In genomic region chr5:61637566-61637965, GRCh38 we compare ENCODE assay signal across 16 cellular contexts.
A peak's percentile ranks its signal among the peaks of the same experiment; 100 is the strongest.
DNase-seq lines count a peak whose midpoint lies in the region; ATAC-seq and TF ChIP-seq lines count a peak whose summit lies in the region.
"Had no signal": no experiment of that assay in that cellular context is flagged by ENCODE, and none has a peak within 500 bp of the region (broad histone marks: within the 10 kb centered on the region; RNA-seq: fewer than 3 reads in every experiment).

No MANE protein-coding gene starts in this region.

- in situ Hi-C loops in HAP-1 (cut with MboI; ENCODE audit: low sequenced_read_pairs), result no loop called here

- no peaks in the 10 kb centered on the region; the same call in 1 of the 2 replicates for H3K36me3 Mint-ChIP-seq in WTC11

- POLR2A ChIA-PET in WTC11 (lab: Charles Lee), result no interaction called here

- no peak overlapping the region for H3K4me3 Mint-ChIP-seq in WTC11
- H3K4me3 Mint-ChIP-seq: activated B cell treated with CpG ODN at 0.5 μM for 24 hours had no signal

- peaks cover 4% of the 10 kb centered on the region; the same call in 1 of the 2 replicates for H3K27me3 Mint-ChIP-seq in WTC11 (ENCODE audit: low read depth)

- DNase-seq in HAP-1 (ENCODE audit: low spot score in 2 of 2), result peak; percentile 63 to 73
- no peak for DNase-seq in WTC11 (ENCODE audit: low spot score)
- DNase-seq in left ventricle myocardium inferior, result no peak
- DNase-seq in sigmoid colon, result no peak
- DNase-seq in NOMO-1 treated with dmso at 0.1 percent for 144 hours (lab: John Stamatoyannopoulos, UW; ENCODE audit: unreplicated experiment), result no peak
- no peak for DNase-seq in tibial nerve (ENCODE audit: low spot score in 2 of 2)
- DNase-seq: activated B cell treated with CpG ODN at 0.5 μM for 24 hours; DMS153; heart right ventricle; kidney; mucosa of descending colon; NCI-H1694; stimulated activated CD4-positive, alpha-beta T cell treated with anti-CD3 and anti-CD28 coated beads, Interleukin-4, amount 100 ng/mL, for 4 hours had no signal

- H3K36me3 ChIP-seq in HAP-1 (replicated peaks) (no peaks in the 10 kb centered on the region), left ventricle myocardium inferior (no peaks in the 10 kb centered on the region), sigmoid colon (no peaks in the 10 kb centered on the region), tibial nerve (no peaks in the 10 kb centered on the region)
- H3K36me3 ChIP-seq: heart right ventricle had no signal

- peaks cover 4% of the 10 kb centered on the region; the same call in 1 of the 2 replicates for H3K9me3 Mint-ChIP-seq in WTC11
- H3K9me3 Mint-ChIP-seq: activated B cell treated with CpG ODN at 0.5 μM for 24 hours had no signal

- intact Hi-C loops in left ventricle myocardium inferior (cut with micrococcal nuclease), result no loop called here
- intact Hi-C loops in sigmoid colon (cut with DNase I), result no loop called here

- CTCF ChIA-PET in WTC11 (lab: Charles Lee), result interaction anchor here (0.7 to 1.1 kb wide), 4 partner anchors 12 to 627 kb away, joined by 3 to 4 read pairs (median 3); no protein-coding TSS in a partner anchor

- H3K9me3 ChIP-seq in HAP-1 (no peaks in the 10 kb centered on the region), left ventricle myocardium inferior (replicated peaks) (no peaks in the 10 kb centered on the region), sigmoid colon (no peaks in the 10 kb centered on the region), tibial nerve (no peaks in the 10 kb centered on the region)
- H3K9me3 ChIP-seq: heart right ventricle, mucosa of descending colon had no signal

- no peak overlapping the region for H3K27ac Mint-ChIP-seq in WTC11
- H3K27ac Mint-ChIP-seq: activated B cell treated with CpG ODN at 0.5 μM for 24 hours had no signal

- H3K4me3 ChIP-seq in HAP-1 (no peak overlapping the region), left ventricle myocardium inferior (no peak overlapping the region), sigmoid colon (no peak overlapping the region), tibial nerve (no peak overlapping the region)
- H3K4me3 ChIP-seq: heart right ventricle, mucosa of descending colon, PC-9 had no signal

- H3K4me1 ChIP-seq in HAP-1 (peaks cover 8% of the 10 kb centered on the region), left ventricle myocardium inferior (peaks cover 13% of the 10 kb centered on the region), sigmoid colon (no peaks in the 10 kb centered on the region), tibial nerve (peaks cover 0 to 37% (median 5%) of the 10 kb centered on the region in 4 donors)

- H3K27me3 ChIP-seq in HAP-1 (ENCODE audit: low read depth) (no peaks in the 10 kb centered on the region), left ventricle myocardium inferior (ENCODE audit: low read depth) (no peaks in the 10 kb centered on the region), sigmoid colon (no peaks in the 10 kb centered on the region), tibial nerve (no peaks in the 10 kb centered on the region)
- H3K27me3 ChIP-seq: heart right ventricle had no signal

- TF ChIP-seq POLR2A in sigmoid colon (IDR thresholded peaks at IDR 0.05), result no peak
- no peak for TF ChIP-seq POLR2A in tibial nerve (IDR thresholded peaks at IDR 0.05)

- TF ChIP-seq CTCF in WTC11 (IDR thresholded peaks at IDR 0.05), result no peak
- no peak for TF ChIP-seq CTCF in left ventricle myocardium inferior (IDR thresholded peaks at IDR 0.05; ENCODE audit: borderline replicate concordance)
- no peak for TF ChIP-seq CTCF in sigmoid colon (IDR thresholded peaks at IDR 0.05)
- TF ChIP-seq CTCF in tibial nerve (IDR thresholded peaks at IDR 0.05), result no peak

- TF ChIP-seq EP300 in sigmoid colon (IDR thresholded peaks at IDR 0.05) (no peak), tibial nerve (IDR thresholded peaks at IDR 0.05) (no peak)

- H3K4me1 Mint-ChIP-seq in WTC11, result peaks cover 28% of the 10 kb centered on the region
- H3K4me1 Mint-ChIP-seq: activated B cell treated with CpG ODN at 0.5 μM for 24 hours had no signal

- H3K27ac ChIP-seq in left ventricle myocardium inferior (replicated peaks) (peak overlapping the region; percentile 66), sigmoid colon (peak overlapping the region in 3 of 4 donors; percentile 14 to 39 (median 35)), tibial nerve (peak overlapping the region in 2 of 4 donors; percentile 53 to 69)
- H3K27ac ChIP-seq: PC-9 had no signal

- peak; percentile 66 for ATAC-seq in WTC11
- ATAC-seq in GM18502 (IDR thresholded peaks at IDR 0.05; ENCODE audit: poor library complexity, unreplicated experiment), result no peak
- ATAC-seq: esophagus mucosa, mucosa of descending colon had no signal

TF ChIP-seq in WTC11, 78 proteins besides CTCF, POLR2A, EP300 and RAD21:
- no peak for TF ChIP-seq NFYB (CRISPR knock-in tag; conservative IDR thresholded peaks at IDR 0.05; ENCODE audit: low read depth)
- no peak for TF ChIP-seq ZNF671 (CRISPR knock-in tag; IDR thresholded peaks at IDR 0.05)
- TF ChIP-seq ZNF219 (CRISPR knock-in tag; IDR thresholded peaks at IDR 0.05; ENCODE audit: borderline replicate concordance), result no peak
- no peak for TF ChIP-seq RELA (CRISPR knock-in tag; IDR thresholded peaks at IDR 0.05; ENCODE audit: borderline replicate concordance)
- no peak for TF ChIP-seq NFE2L1 (CRISPR knock-in tag; IDR thresholded peaks at IDR 0.05)
- TF ChIP-seq, protein P1, sequence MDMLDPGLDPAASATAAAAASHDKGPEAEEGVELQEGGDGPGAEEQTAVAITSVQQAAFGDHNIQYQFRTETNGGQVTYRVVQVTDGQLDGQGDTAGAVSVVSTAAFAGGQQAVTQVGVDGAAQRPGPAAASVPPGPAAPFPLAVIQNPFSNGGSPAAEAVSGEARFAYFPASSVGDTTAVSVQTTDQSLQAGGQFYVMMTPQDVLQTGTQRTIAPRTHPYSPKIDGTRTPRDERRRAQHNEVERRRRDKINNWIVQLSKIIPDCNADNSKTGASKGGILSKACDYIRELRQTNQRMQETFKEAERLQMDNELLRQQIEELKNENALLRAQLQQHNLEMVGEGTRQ (CRISPR knock-in tag; IDR thresholded peaks at IDR 0.05), result no peak
- no peak for TF ChIP-seq ZNF512 (CRISPR knock-in tag; IDR thresholded peaks at IDR 0.05; ENCODE audit: borderline replicate concordance)
- no peak for TF ChIP-seq JUN (CRISPR knock-in tag; IDR thresholded peaks at IDR 0.05)

Comparison
In these comparisons a context has a peak if more than half of its experiments do, and no peak if none do; other contexts are left out.
1. DNase-seq: peak in HAP-1 (2 of 2); none in WTC11 (single experiment), left ventricle myocardium inferior (single experiment), sigmoid colon (single experiment), NOMO-1 treated with dmso at 0.1 percent for 144 hours (single experiment) and tibial nerve (0 of 2).